In genomic region chr6:7324520-7324919, GRCh38 we compare ENCODE assay signal across 12 cellular contexts. TPM values are rescaled to one million over a fixed set of nuclear protein-coding genes. Genes with fewer than 3 reads are reported as not detected.
DNase-seq lines count a peak whose midpoint lies in the region; ATAC-seq and TF ChIP-seq lines count a peak whose summit lies in the region.
"Had no signal": no experiment of that assay in that cellular context is flagged by ENCODE, and none has a peak within 500 bp of the region (broad histone marks: within the 10 kb centered on the region; RNA-seq: fewer than 3 reads in every experiment).

No MANE protein-coding gene starts in this region.

- TF ChIP-seq CTCF in natural killer cell (IDR thresholded peaks at IDR 0.05) (no peak), HFFc6 (IDR thresholded peaks at IDR 0.05) (no peak)

- H3K27ac Mint-ChIP-seq in natural killer cell (no peak overlapping the region), HFFc6 (no peak overlapping the region)
- no peak overlapping the region for H3K27ac Mint-ChIP-seq in activated T-cell treated with anti-CD3 and anti-CD28 coated beads, Interleukin-2, amount 50 U/mL, for 24 hours
- H3K27ac Mint-ChIP-seq: stimulated activated naive CD8-positive, alpha-beta T cell treated with anti-CD3 and anti-CD28 coated beads, Interleukin-15, amount 100 ng/mL, for 72 hours had no signal

- H3K9me3 Mint-ChIP-seq in natural killer cell = no peaks in the 10 kb centered on the region
- H3K9me3 Mint-ChIP-seq in HFFc6 = no peaks in the 10 kb centered on the region
- no peaks in the 10 kb centered on the region for H3K9me3 Mint-ChIP-seq in activated T-cell treated with anti-CD3 and anti-CD28 coated beads, Interleukin-2, amount 50 U/mL, for 24 hours
- H3K9me3 Mint-ChIP-seq: stimulated activated naive CD8-positive, alpha-beta T cell treated with anti-CD3 and anti-CD28 coated beads, Interleukin-15, amount 100 ng/mL, for 72 hours had no signal

- H3K4me3 Mint-ChIP-seq in natural killer cell (no peak overlapping the region), HFFc6 (no peak overlapping the region)
- no peak overlapping the region for H3K4me3 Mint-ChIP-seq in activated T-cell treated with anti-CD3 and anti-CD28 coated beads, Interleukin-2, amount 50 U/mL, for 24 hours
- H3K4me3 Mint-ChIP-seq: stimulated activated naive CD8-positive, alpha-beta T cell treated with anti-CD3 and anti-CD28 coated beads, Interleukin-15, amount 100 ng/mL, for 72 hours had no signal

- H3K27me3 Mint-ChIP-seq in natural killer cell (ENCODE audit: low read depth in 2 of 2) = peaks cover 8 to 11% of the 10 kb centered on the region in 2 donors
- H3K27me3 Mint-ChIP-seq in HFFc6 (ENCODE audit: insufficient read depth) = peaks cover 8% of the 10 kb centered on the region
- H3K27me3 Mint-ChIP-seq in activated T-cell treated with anti-CD3 and anti-CD28 coated beads, Interleukin-2, amount 50 U/mL, for 24 hours = peaks cover 6% of the 10 kb centered on the region

- ATAC-seq in GM18517 (IDR thresholded peaks at IDR 0.05; ENCODE audit: unreplicated experiment) (peak; percentile 51), HG02870 (IDR thresholded peaks at IDR 0.05; ENCODE audit: unreplicated experiment) (peak; percentile 78), natural killer cell (peak in 2 of 3 donors; percentile 34 to 43)
- ATAC-seq: stimulated activated naive CD8-positive, alpha-beta T cell treated with anti-CD3 and anti-CD28 coated beads, Interleukin-15, amount 100 ng/mL, for 72 hours had no signal

- DNase-seq in SIG-M5 (lab: John Stamatoyannopoulos, UW) = peak; percentile 70
- DNase-seq in natural killer cell = no peak
- no peak for DNase-seq in HFFc6
- DNase-seq in NCI-H1417 (lab: John Stamatoyannopoulos, UW) = no peak
- DNase-seq in activated effector memory CD4-positive, alpha-beta T cell treated with Interleukin-2 at 50 U/mL for 16 hours = no peak
- no peak for DNase-seq in activated T-cell treated with anti-CD3 and anti-CD28 coated beads, Interleukin-2, amount 50 U/mL, for 24 hours
- DNase-seq: activated gamma-delta T cell treated with Interleukin-2 at 50 U/mL for 16 hours; DMS79 treated with DMSO at 0.1 percent for 48 hours; NCI-H2081; stimulated activated naive CD8-positive, alpha-beta T cell treated with anti-CD3 and anti-CD28 coated beads, Interleukin-15, amount 100 ng/mL, for 72 hours had no signal

- H3K4me1 Mint-ChIP-seq in natural killer cell (peaks cover 0 to 6% of the 10 kb centered on the region in 2 donors), HFFc6 (ENCODE audit: low read depth) (0 out of 2 replicates have a peak, but pooled peaks cover 5% of the 10 kb centered on the region)
- H3K4me1 Mint-ChIP-seq in activated T-cell treated with anti-CD3 and anti-CD28 coated beads, Interleukin-2, amount 50 U/mL, for 24 hours (ENCODE audit: low read depth) = no peaks in the 10 kb centered on the region
- H3K4me1 Mint-ChIP-seq: stimulated activated naive CD8-positive, alpha-beta T cell treated with anti-CD3 and anti-CD28 coated beads, Interleukin-15, amount 100 ng/mL, for 72 hours had no signal

- H3K36me3 Mint-ChIP-seq in natural killer cell (no peaks in the 10 kb centered on the region), HFFc6 (ENCODE audit: low read depth) (peaks cover 4% of the 10 kb centered on the region; the same call in 1 of the 2 replicates)
- H3K36me3 Mint-ChIP-seq in activated T-cell treated with anti-CD3 and anti-CD28 coated beads, Interleukin-2, amount 50 U/mL, for 24 hours (ENCODE audit: low read depth) = no peaks in the 10 kb centered on the region

- intact Hi-C loops in natural killer cell (cut with micrococcal nuclease) = no loop called here

RNA-seq across cellular contexts. Expression of gene SSR1, which starts 11.5 kb away (rescaled TPM):
- total RNA-seq in natural killer cell = 10 to 100 TPM; 82.8 to 97.6 (median 93.1) TPM
- total RNA-seq in HFFc6 (2021; fragmentation: NEBNext Ultra II Directional; extraction: Animal tissue kit (Norgen Biotek cat#: 25700)) = 100 to 1,000 TPM; 279 to 334 (median 307) TPM
